In the genomic region with DNA sequence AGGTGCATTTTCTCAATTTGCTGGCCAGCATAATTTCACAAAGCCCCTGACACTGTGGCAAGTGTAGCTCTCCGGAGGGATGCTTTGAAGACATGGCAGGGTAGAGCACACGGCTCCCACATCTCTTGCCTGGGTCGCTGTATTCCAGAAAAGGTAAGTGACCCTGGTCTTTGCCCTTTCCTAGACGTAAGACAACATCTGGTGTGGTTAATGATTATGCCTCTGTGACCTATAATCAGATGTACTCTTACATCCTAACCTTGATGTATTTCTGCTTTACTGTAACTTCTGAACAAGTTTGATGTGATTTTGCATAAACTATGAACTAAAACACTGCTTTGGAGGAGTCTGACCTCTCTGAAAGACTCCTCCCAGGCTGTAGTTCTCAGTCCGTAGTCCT, we compare ENCODE assay signal across 1 cellular context.
TF ChIP-seq lines count a peak whose summit lies in the region.

No MANE protein-coding gene starts in this region.

TF ChIP-seq in HepG2, 621 proteins besides CTCF, POLR2A, EP300 and RAD21 (continued from another document and continues in another):
- TF ChIP-seq SRSF4 (IDR thresholded peaks at IDR 0.05; ENCODE audit: low read depth, low read length, poor library complexity, severe bottlenecking) = no peak
- TF ChIP-seq ZNF615 (CRISPR knock-in tag; IDR thresholded peaks at IDR 0.05; ENCODE audit: borderline replicate concordance) = no peak
- TF ChIP-seq ZNF678 (CRISPR knock-in tag; IDR thresholded peaks at IDR 0.05) = no peak
- no peak for TF ChIP-seq ZSCAN12 (CRISPR knock-in tag; IDR thresholded peaks at IDR 0.05)
- TF ChIP-seq, protein P1, sequence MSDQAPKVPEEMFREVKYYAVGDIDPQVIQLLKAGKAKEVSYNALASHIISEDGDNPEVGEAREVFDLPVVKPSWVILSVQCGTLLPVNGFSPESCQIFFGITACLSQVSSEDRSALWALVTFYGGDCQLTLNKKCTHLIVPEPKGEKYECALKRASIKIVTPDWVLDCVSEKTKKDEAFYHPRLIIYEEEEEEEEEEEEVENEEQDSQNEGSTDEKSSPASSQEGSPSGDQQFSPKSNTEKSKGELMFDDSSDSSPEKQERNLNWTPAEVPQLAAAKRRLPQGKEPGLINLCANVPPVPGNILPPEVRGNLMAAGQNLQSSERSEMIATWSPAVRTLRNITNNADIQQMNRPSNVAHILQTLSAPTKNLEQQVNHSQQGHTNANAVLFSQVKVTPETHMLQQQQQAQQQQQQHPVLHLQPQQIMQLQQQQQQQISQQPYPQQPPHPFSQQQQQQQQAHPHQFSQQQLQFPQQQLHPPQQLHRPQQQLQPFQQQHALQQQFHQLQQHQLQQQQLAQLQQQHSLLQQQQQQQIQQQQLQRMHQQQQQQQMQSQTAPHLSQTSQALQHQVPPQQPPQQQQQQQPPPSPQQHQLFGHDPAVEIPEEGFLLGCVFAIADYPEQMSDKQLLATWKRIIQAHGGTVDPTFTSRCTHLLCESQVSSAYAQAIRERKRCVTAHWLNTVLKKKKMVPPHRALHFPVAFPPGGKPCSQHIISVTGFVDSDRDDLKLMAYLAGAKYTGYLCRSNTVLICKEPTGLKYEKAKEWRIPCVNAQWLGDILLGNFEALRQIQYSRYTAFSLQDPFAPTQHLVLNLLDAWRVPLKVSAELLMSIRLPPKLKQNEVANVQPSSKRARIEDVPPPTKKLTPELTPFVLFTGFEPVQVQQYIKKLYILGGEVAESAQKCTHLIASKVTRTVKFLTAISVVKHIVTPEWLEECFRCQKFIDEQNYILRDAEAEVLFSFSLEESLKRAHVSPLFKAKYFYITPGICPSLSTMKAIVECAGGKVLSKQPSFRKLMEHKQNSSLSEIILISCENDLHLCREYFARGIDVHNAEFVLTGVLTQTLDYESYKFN (CRISPR knock-in tag; conservative IDR thresholded peaks at IDR 0.05) = peak; percentile 91
- no peak for TF ChIP-seq ARID2 (CRISPR knock-in tag; IDR thresholded peaks at IDR 0.05; ENCODE audit: borderline replicate concordance)
- no peak for TF ChIP-seq RELA (CRISPR knock-in tag; IDR thresholded peaks at IDR 0.05)
- no peak for TF ChIP-seq ZNF329 (CRISPR knock-in tag; IDR thresholded peaks at IDR 0.05; ENCODE audit: low read depth)
- TF ChIP-seq ZNF788 (CRISPR knock-in tag; IDR thresholded peaks at IDR 0.05; ENCODE audit: borderline replicate concordance) = peak; percentile 26; the same call in 1 of the 2 replicates
- TF ChIP-seq HMG20B (CRISPR knock-in tag; conservative IDR thresholded peaks at IDR 0.05) = 0 out of 2 replicates have a peak, but pooled peaks have one; percentile 19
- TF ChIP-seq KMT2B (CRISPR knock-in tag; IDR thresholded peaks at IDR 0.05) = peak; percentile 27; the same call in 1 of the 2 replicates
- TF ChIP-seq, protein P2, sequence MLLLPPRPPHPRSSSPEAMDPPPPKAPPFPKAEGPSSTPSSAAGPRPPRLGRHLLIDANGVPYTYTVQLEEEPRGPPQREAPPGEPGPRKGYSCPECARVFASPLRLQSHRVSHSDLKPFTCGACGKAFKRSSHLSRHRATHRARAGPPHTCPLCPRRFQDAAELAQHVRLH (CRISPR knock-in tag; IDR thresholded peaks at IDR 0.05; ENCODE audit: borderline replicate concordance, low read depth) = peak; percentile 36; the same call in 1 of the 2 replicates
- no peak for TF ChIP-seq BRCA1 (CRISPR knock-in tag; IDR thresholded peaks at IDR 0.05)
- TF ChIP-seq MLLT10 (CRISPR knock-in tag; IDR thresholded peaks at IDR 0.05) = no peak
- no peak for TF ChIP-seq ZNF577 (CRISPR knock-in tag; IDR thresholded peaks at IDR 0.05; ENCODE audit: borderline replicate concordance, low read depth)
- TF ChIP-seq ZNF768 (CRISPR knock-in tag; IDR thresholded peaks at IDR 0.05) = no peak
- TF ChIP-seq JUN (CRISPR knock-in tag; IDR thresholded peaks at IDR 0.05) = no peak
- TF ChIP-seq HDAC1 (CRISPR knock-in tag; IDR thresholded peaks at IDR 0.05) = peak; percentile 76
- no peak for TF ChIP-seq ZNF256 (CRISPR knock-in tag; conservative IDR thresholded peaks at IDR 0.05)
- no peak for TF ChIP-seq HOXD1 (CRISPR knock-in tag; IDR thresholded peaks at IDR 0.05)
- TF ChIP-seq RBAK (CRISPR knock-in tag; IDR thresholded peaks at IDR 0.05) = no peak
- TF ChIP-seq JDP2 (CRISPR knock-in tag; IDR thresholded peaks at IDR 0.05; ENCODE audit: borderline replicate concordance) = no peak
- peak; percentile 51 for TF ChIP-seq SP5 (CRISPR knock-in tag; IDR thresholded peaks at IDR 0.05; ENCODE audit: borderline replicate concordance, low read depth)
- TF ChIP-seq TOPORS (CRISPR knock-in tag; IDR thresholded peaks at IDR 0.05) = no peak
- TF ChIP-seq TP53 (CRISPR knock-in tag; conservative IDR thresholded peaks at IDR 0.05) = no peak
- TF ChIP-seq XRCC5 (optimal IDR thresholded peaks at IDR 0.05; ENCODE audit: low read length) = no peak
- TF ChIP-seq TBX2 (CRISPR knock-in tag; IDR thresholded peaks at IDR 0.05; ENCODE audit: borderline replicate concordance) = peak; percentile 65; the same call in 1 of the 2 replicates
- TF ChIP-seq HHEX (CRISPR knock-in tag; IDR thresholded peaks at IDR 0.05) = no peak
- TF ChIP-seq TCF7 (IDR thresholded peaks at IDR 0.05; ENCODE audit: low read depth) = 0 out of 2 replicates have a peak, but pooled peaks have one; percentile 28
- no peak for TF ChIP-seq SATB2 (CRISPR knock-in tag; IDR thresholded peaks at IDR 0.05)
- TF ChIP-seq, protein P3, sequence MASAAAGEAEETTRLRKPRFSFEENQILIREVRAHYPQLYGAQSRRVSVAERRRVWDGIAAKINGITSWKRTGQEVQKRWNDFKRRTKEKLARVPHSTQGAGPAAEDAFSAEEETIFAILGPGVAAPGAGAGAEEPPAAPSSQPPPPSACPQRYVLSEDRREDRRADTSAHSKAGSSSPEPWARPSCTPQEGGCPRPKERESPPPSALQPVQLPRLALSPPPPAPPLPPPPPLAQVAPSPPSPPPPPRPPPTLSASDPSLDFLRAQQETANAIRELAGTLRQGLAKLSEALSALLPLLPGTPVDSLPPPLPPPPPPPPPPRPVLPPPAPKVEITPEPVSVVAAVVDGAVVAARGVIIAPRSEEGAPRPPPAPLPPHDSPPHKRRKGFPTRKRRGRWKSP (CRISPR knock-in tag; IDR thresholded peaks at IDR 0.05) = 0 out of 2 replicates have a peak, but pooled peaks have one; percentile 39
- TF ChIP-seq RORA (CRISPR knock-in tag; IDR thresholded peaks at IDR 0.05) = no peak
- TF ChIP-seq REXO4 (CRISPR knock-in tag; IDR thresholded peaks at IDR 0.05; ENCODE audit: borderline replicate concordance) = no peak
- TF ChIP-seq, protein P4, sequence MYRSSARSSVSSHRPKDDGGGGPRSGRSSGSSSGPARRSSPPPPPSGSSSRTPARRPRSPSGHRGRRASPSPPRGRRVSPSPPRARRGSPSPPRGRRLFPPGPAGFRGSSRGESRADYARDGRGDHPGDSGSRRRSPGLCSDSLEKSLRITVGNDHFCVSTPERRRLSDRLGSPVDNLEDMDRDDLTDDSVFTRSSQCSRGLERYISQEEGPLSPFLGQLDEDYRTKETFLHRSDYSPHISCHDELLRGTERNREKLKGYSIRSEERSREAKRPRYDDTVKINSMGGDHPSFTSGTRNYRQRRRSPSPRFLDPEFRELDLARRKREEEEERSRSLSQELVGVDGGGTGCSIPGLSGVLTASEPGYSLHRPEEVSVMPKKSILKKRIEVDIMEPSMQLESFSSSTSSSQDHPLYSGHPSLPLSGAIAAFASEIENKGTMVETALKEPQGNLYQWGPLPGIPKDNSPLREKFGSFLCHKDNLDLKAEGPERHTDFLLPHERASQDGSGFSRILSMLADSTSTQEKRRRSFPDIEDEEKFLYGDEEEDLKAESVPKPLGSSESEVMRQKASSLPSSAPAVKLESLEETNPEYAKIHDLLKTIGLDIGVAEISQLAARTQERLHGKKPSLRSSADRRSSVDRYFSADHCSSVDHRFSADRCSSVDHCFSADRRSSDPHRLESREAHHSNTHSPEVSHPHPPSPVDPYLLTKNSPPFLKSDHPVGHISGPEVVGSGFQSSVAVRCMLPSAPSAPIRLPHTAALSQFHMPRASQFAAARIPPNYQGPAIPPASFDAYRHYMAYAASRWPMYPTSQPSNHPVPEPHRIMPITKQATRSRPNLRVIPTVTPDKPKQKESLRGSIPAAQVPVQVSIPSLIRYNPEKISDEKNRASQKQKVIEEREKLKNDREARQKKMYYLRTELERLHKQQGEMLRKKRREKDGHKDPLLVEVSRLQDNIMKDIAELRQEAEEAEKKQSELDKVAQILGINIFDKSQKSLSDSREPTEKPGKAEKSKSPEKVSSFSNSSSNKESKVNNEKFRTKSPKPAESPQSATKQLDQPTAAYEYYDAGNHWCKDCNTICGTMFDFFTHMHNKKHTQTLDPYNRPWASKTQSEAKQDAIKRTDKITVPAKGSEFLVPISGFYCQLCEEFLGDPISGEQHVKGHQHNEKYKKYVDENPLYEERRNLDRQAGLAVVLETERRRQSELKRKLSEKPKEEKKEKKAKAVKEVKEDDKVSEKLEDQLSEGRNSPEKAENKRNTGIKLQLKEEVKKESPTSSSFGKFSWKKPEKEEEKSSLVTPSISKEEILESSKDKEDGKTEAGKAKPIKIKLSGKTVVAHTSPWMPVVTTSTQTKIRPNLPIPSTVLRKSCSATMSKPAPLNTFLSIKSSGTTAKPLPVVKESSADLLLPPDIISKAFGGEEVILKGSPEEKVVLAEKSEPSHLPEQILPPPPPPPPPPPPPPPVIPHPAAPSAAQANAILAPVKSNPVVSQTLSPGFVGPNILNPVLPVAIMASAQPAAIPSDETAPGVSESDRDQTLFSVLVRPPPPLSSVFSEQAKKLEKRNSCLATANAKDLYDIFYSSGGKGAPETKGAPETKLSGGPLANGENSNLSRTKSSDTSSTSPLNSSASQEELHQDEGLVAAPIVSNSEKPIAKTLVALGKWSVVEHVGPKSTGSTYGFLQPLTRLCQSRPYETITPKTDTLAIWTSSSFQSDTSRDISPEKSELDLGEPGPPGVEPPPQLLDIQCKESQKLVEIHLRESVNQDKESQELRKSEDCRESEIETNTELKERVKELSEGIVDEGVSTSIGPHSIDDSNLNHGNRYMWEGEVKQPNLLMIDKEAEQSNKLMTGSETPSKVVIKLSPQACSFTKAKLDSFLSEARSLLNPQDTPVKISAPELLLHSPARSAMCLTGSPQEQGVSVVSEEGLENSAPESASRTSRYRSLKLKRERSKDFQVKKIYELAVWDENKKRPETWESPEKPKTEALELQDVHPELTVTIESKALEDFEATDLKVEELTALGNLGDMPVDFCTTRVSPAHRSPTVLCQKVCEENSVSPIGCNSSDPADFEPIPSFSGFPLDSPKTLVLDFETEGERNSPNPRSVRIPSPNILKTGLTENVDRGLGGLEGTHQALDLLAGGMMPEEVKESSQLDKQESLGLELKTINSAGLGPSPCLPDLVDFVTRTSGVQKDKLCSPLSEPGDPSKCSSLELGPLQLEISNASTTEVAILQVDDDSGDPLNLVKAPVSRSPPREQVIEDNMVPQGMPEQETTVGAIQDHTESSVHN (CRISPR knock-in tag; IDR thresholded peaks at IDR 0.05) = no peak
- TF ChIP-seq, protein P5, sequence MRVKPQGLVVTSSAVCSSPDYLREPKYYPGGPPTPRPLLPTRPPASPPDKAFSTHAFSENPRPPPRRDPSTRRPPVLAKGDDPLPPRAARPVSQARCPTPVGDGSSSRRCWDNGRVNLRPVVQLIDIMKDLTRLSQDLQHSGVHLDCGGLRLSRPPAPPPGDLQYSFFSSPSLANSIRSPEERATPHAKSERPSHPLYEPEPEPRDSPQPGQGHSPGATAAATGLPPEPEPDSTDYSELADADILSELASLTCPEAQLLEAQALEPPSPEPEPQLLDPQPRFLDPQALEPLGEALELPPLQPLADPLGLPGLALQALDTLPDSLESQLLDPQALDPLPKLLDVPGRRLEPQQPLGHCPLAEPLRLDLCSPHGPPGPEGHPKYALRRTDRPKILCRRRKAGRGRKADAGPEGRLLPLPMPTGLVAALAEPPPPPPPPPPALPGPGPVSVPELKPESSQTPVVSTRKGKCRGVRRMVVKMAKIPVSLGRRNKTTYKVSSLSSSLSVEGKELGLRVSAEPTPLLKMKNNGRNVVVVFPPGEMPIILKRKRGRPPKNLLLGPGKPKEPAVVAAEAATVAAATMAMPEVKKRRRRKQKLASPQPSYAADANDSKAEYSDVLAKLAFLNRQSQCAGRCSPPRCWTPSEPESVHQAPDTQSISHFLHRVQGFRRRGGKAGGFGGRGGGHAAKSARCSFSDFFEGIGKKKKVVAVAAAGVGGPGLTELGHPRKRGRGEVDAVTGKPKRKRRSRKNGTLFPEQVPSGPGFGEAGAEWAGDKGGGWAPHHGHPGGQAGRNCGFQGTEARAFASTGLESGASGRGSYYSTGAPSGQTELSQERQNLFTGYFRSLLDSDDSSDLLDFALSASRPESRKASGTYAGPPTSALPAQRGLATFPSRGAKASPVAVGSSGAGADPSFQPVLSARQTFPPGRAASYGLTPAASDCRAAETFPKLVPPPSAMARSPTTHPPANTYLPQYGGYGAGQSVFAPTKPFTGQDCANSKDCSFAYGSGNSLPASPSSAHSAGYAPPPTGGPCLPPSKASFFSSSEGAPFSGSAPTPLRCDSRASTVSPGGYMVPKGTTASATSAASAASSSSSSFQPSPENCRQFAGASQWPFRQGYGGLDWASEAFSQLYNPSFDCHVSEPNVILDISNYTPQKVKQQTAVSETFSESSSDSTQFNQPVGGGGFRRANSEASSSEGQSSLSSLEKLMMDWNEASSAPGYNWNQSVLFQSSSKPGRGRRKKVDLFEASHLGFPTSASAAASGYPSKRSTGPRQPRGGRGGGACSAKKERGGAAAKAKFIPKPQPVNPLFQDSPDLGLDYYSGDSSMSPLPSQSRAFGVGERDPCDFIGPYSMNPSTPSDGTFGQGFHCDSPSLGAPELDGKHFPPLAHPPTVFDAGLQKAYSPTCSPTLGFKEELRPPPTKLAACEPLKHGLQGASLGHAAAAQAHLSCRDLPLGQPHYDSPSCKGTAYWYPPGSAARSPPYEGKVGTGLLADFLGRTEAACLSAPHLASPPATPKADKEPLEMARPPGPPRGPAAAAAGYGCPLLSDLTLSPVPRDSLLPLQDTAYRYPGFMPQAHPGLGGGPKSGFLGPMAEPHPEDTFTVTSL (CRISPR knock-in tag; IDR thresholded peaks at IDR 0.05; ENCODE audit: borderline replicate concordance) = peak; percentile 83
- TF ChIP-seq, protein P6, sequence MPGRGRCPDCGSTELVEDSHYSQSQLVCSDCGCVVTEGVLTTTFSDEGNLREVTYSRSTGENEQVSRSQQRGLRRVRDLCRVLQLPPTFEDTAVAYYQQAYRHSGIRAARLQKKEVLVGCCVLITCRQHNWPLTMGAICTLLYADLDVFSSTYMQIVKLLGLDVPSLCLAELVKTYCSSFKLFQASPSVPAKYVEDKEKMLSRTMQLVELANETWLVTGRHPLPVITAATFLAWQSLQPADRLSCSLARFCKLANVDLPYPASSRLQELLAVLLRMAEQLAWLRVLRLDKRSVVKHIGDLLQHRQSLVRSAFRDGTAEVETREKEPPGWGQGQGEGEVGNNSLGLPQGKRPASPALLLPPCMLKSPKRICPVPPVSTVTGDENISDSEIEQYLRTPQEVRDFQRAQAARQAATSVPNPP (CRISPR knock-in tag; IDR thresholded peaks at IDR 0.05) = no peak
- TF ChIP-seq, protein P7, sequence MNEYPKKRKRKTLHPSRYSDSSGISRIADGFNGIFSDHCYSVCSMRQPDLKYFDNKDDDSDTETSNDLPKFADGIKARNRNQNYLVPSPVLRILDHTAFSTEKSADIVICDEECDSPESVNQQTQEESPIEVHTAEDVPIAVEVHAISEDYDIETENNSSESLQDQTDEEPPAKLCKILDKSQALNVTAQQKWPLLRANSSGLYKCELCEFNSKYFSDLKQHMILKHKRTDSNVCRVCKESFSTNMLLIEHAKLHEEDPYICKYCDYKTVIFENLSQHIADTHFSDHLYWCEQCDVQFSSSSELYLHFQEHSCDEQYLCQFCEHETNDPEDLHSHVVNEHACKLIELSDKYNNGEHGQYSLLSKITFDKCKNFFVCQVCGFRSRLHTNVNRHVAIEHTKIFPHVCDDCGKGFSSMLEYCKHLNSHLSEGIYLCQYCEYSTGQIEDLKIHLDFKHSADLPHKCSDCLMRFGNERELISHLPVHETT (CRISPR knock-in tag; conservative IDR thresholded peaks at IDR 0.05) = no peak
- 0 out of 2 replicates have a peak, but pooled peaks have one; percentile 33 for TF ChIP-seq ZSCAN20 (CRISPR knock-in tag; IDR thresholded peaks at IDR 0.05; ENCODE audit: borderline replicate concordance)
